In the genomic region with DNA sequence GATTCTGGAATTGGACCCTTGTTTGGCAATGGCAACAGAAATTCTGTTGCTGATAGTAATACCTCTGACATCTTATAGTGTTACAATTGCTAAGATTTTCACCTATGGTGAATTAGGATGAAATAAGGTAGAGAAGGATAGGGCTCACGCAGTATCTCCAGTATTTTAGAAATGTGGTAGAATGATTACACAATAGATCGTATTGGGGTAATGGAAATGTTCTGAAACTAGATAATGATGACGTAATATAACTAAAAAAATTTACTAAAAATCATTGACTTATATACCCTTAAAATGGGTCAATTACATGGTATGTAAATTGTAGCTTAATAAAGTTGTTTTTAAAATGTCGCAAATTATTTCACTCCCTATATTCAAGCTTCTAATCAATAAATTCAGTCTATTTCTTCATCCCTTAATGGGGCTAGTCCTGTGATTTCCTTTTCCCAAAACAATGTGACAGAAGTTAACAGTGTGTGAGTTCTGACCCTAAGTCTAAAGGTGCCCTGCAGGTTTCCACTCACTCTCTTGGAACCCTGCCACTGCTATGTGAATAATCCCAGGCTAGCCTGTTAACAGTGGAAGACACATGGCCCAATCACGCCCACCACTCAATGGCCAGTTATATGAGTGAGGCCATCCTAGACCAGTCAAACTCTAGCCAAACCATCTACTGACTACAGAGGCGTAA, we compare ENCODE assay signal across 17 cellular contexts.
"Had no signal": no experiment of that assay in that cellular context is flagged by ENCODE, and none has a peak within 500 bp of the region (broad histone marks: within the 10 kb centered on the region; RNA-seq: fewer than 3 reads in every experiment).

No MANE protein-coding gene starts in this region.

- H3K27me3 ChIP-seq: transverse colon had no signal

- H3K27me3 Mint-ChIP-seq: activated CD8-positive, alpha-beta T cell treated with anti-CD3 and anti-CD28 coated beads for 36 hours; stimulated activated naive B cell treated with anti-CD40 and anti-IgM and Interleukin-4, amounts not matched to agents 10 μg/mL and 1 μg/mL and 100 μg/mL, for 72 hours had no signal

- H3K27ac Mint-ChIP-seq: activated CD8-positive, alpha-beta T cell treated with anti-CD3 and anti-CD28 coated beads for 36 hours; activated T-helper 1 cell treated with anti-CD3 and anti-CD28 coated beads, Interleukin-12 subunit alpha, Interleukin-12 subunit beta, Interleukin-2, Interleukin-4 antibody, amounts not matched to agents 30 ng/mL and 10 ng/mL and 1 ng/mL, durations not matched to agents 14 hours and 24 hours and 36 hours; endodermal cell; natural killer cell had no signal

- H3K4me1 ChIP-seq: transverse colon had no signal

- H3K9me3 Mint-ChIP-seq: activated CD8-positive, alpha-beta T cell treated with anti-CD3 and anti-CD28 coated beads for 36 hours; activated T-helper 1 cell treated with anti-CD3 and anti-CD28 coated beads, Interleukin-12 subunit alpha, Interleukin-12 subunit beta, Interleukin-2, Interleukin-4 antibody, amounts not matched to agents 30 ng/mL and 10 ng/mL and 1 ng/mL, durations not matched to agents 14 hours and 24 hours and 36 hours; endodermal cell; natural killer cell; stimulated activated naive B cell treated with anti-CD40 and anti-IgM and Interleukin-4, amounts not matched to agents 10 μg/mL and 1 μg/mL and 100 μg/mL, for 72 hours had no signal

- H3K4me3 ChIP-seq: lung, mucosa of descending colon, transverse colon had no signal

- H3K4me3 Mint-ChIP-seq: activated CD8-positive, alpha-beta T cell treated with anti-CD3 and anti-CD28 coated beads for 36 hours; activated T-helper 1 cell treated with anti-CD3 and anti-CD28 coated beads, Interleukin-12 subunit alpha, Interleukin-12 subunit beta, Interleukin-2, Interleukin-4 antibody, amounts not matched to agents 30 ng/mL and 10 ng/mL and 1 ng/mL, durations not matched to agents 14 hours and 24 hours and 36 hours; endodermal cell; natural killer cell; stimulated activated naive B cell treated with anti-CD40 and anti-IgM and Interleukin-4, amounts not matched to agents 10 μg/mL and 1 μg/mL and 100 μg/mL, for 72 hours had no signal

- H3K27ac ChIP-seq: transverse colon had no signal

- DNase-seq: activated CD8-positive, alpha-beta memory T cell treated with anti-CD3 and anti-CD28 coated beads, Interleukin-2, amount 50 U/mL, for 4 hours; activated CD8-positive, alpha-beta T cell treated with anti-CD3 and anti-CD28 coated beads for 36 hours; activated naive CD4-positive, alpha-beta T cell; central memory CD4-positive, alpha-beta T cell; cortex of kidney; endodermal cell; mucosa of descending colon; natural killer cell; nucleus accumbens; right cardiac atrium; stimulated activated CD4-positive, alpha-beta T cell treated with anti-CD3 and anti-CD28 coated beads, Interleukin-2, amount 100 ng/mL, for 24 hours; stimulated activated naive B cell treated with anti-CD40 and anti-IgM and Interleukin-4, amounts not matched to agents 10 μg/mL and 1 μg/mL and 100 μg/mL, for 72 hours; SW 1271; T-helper 9 cell; transverse colon had no signal

- H3K9me3 ChIP-seq: mucosa of descending colon, transverse colon had no signal

- H3K4me1 Mint-ChIP-seq: endodermal cell had no signal
